Comparison of ENCODE assay signal across 1 cellular context in genomic region chr1:177872563-177872900, GRCh38.
TF ChIP-seq lines count a peak whose summit lies in the region.

No MANE protein-coding gene starts in this region.

TF ChIP-seq in HepG2, 621 proteins besides CTCF, POLR2A, EP300 and RAD21 (continued from another document):
- TF ChIP-seq ATF2 (CRISPR knock-in tag; IDR thresholded peaks at IDR 0.05) (0 out of 2 replicates have a peak, but pooled peaks have one; percentile 36), MIXL1 (CRISPR knock-in tag; IDR thresholded peaks at IDR 0.05) (peak; percentile 74), AFF4 (CRISPR knock-in tag; IDR thresholded peaks at IDR 0.05) (no peak), ZNF609 (CRISPR knock-in tag; IDR thresholded peaks at IDR 0.05; ENCODE audit: borderline replicate concordance) (peak; percentile 97), CREM (IDR thresholded peaks at IDR 0.05) (peak; percentile 45; the same call in 1 of the 2 replicates), CREM (CRISPR knock-in tag; IDR thresholded peaks at IDR 0.05) (no peak), SP5 (CRISPR knock-in tag; IDR thresholded peaks at IDR 0.05; ENCODE audit: borderline replicate concordance, low read depth) (0 out of 2 replicates have a peak, but pooled peaks have one; percentile 36), HMG20A (CRISPR knock-in tag; IDR thresholded peaks at IDR 0.05; ENCODE audit: borderline replicate concordance) (peak; percentile 97), HNF4G (IDR thresholded peaks at IDR 0.05; ENCODE audit: borderline replicate concordance, low read depth, low read length) (no peak), HNF4G (CRISPR knock-in tag; IDR thresholded peaks at IDR 0.05; ENCODE audit: borderline replicate concordance, low read depth) (no peak), CEBPG (CRISPR knock-in tag; IDR thresholded peaks at IDR 0.05) (peak; percentile 29; the same call in 1 of the 2 replicates), SALL1 (CRISPR knock-in tag; IDR thresholded peaks at IDR 0.05) (peak; percentile 13; the same call in 1 of the 2 replicates), ARHGAP35 (CRISPR knock-in tag; IDR thresholded peaks at IDR 0.05; ENCODE audit: borderline replicate concordance) (no peak), HNF4A (CRISPR knock-in tag; IDR thresholded peaks at IDR 0.05) (peak; percentile 43), TBX3 (IDR thresholded peaks at IDR 0.05; ENCODE audit: borderline replicate concordance) (peak; percentile 74), SRF (IDR thresholded peaks at IDR 0.05; ENCODE audit: low read depth, low read length) (peak; percentile 58; the same call in 1 of the 2 replicates), HDAC1 (CRISPR knock-in tag; IDR thresholded peaks at IDR 0.05) (peak; percentile 55), TFE3 (CRISPR knock-in tag; IDR thresholded peaks at IDR 0.05) (no peak), RERE (CRISPR knock-in tag; IDR thresholded peaks at IDR 0.05; ENCODE audit: low read depth) (peak; percentile 95), SAP130 (CRISPR knock-in tag; IDR thresholded peaks at IDR 0.05; ENCODE audit: low read depth) (peak; percentile 39; the same call in 1 of the 2 replicates), RARA (CRISPR knock-in tag; IDR thresholded peaks at IDR 0.05) (peak; percentile 87), NCOA2 (CRISPR knock-in tag; IDR thresholded peaks at IDR 0.05) (peak; percentile 80), PATZ1 (CRISPR knock-in tag; IDR thresholded peaks at IDR 0.05) (peak; percentile 27; the same call in 1 of the 2 replicates), ATF4 (CRISPR knock-in tag; IDR thresholded peaks at IDR 0.05) (0 out of 4 replicates have a peak, but pooled peaks of 1 of the 2 experiments have one; percentile 22), ATF1 (CRISPR knock-in tag; IDR thresholded peaks at IDR 0.05) (0 out of 2 replicates have a peak, but pooled peaks have one; percentile 45), RFXANK (CRISPR knock-in tag; IDR thresholded peaks at IDR 0.05) (no peak), FOXP4 (CRISPR knock-in tag; IDR thresholded peaks at IDR 0.05) (peak; percentile 46; the same call in 1 of the 2 replicates), HMG20B (CRISPR knock-in tag; conservative IDR thresholded peaks at IDR 0.05) (peak; percentile 71; the same call in 1 of the 2 replicates), PPARG (CRISPR knock-in tag; conservative IDR thresholded peaks at IDR 0.05) (0 out of 2 replicates have a peak, but pooled peaks have one; percentile 22)
